ENCODE assay signal across 7 cellular contexts in the genomic region with DNA sequence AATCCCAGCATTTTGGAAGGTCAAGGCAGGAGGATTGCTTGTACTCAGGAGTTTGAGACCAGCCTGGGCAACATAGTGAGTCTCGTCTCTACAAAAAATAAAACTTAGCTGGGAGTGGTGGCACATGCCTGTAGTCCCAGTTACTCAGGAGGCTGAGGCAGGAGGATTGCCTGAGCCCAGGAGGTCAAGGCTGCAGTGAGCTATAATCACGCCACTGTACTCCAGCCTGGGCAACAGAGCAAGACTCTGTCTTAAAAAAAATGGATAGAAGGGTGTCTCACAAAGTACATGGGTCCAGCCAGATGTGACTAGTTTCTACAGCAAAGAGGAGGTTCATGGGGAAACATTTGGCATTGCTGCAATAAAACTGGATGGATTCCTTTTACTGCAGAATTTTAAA. TPM values are rescaled to one million over a fixed set of nuclear protein-coding genes. Genes with fewer than 3 reads are reported as not detected.
"Had no signal": no experiment of that assay in that cellular context is flagged by ENCODE, and none has a peak within 500 bp of the region (broad histone marks: within the 10 kb centered on the region; RNA-seq: fewer than 3 reads in every experiment).

No MANE protein-coding gene starts in this region.

RNA-seq across cellular contexts. Expression of gene CA7, which starts 27.1 kb away (rescaled TPM):
- total RNA-seq: LHCN-M2, MCF 10A, OCI-LY7, PC-3, Right ventricle myocardium inferior, RPMI7951, SJCRH30 had no signal

RNA-seq across cellular contexts. Expression of gene CDH16, which starts 47.3 kb away (rescaled TPM):
- total RNA-seq: LHCN-M2, MCF 10A, OCI-LY7, PC-3, RPMI7951, SJCRH30 had no signal

RNA-seq across cellular contexts. Expression of gene RRAD, which starts 54.0 kb away (rescaled TPM):
- total RNA-seq: MCF 10A had no signal
